In genomic region chr19:12995596-12996541, GRCh38 we compare ENCODE assay signal across 8 cellular contexts. TPM values are rescaled to one million over a fixed set of nuclear protein-coding genes. Genes with fewer than 3 reads are reported as not detected.
DNase-seq lines count a peak whose midpoint lies in the region; ATAC-seq and TF ChIP-seq lines count a peak whose summit lies in the region.

No MANE protein-coding gene starts in this region.

- CTCF ChIA-PET in activated CD4-positive, alpha-beta T cell treated with anti-CD3 and anti-CD28 coated beads for 36 hours (lab: Charles Lee): interaction anchor here (0.7 to 0.8 kb wide), 2 partner anchors 31 to 47 kb away, joined by 3 read pairs; no protein-coding TSS in a partner anchor
- CTCF ChIA-PET in T-cell (lab: Charles Lee): no interaction called here

- POLR2A ChIA-PET in activated CD4-positive, alpha-beta T cell treated with anti-CD3 and anti-CD28 coated beads for 36 hours (lab: Charles Lee): interaction anchor here (0.5 kb wide), 1 partner anchor 74 kb away, joined by 5 read pairs; no protein-coding TSS in a partner anchor
- POLR2A ChIA-PET in T-cell (lab: Charles Lee): no interaction called here

- H3K27me3 Mint-ChIP-seq in activated CD4-positive, alpha-beta T cell treated with anti-CD3 and anti-CD28 coated beads for 36 hours: peaks cover 5% of the 10 kb centered on the region
- H3K27me3 Mint-ChIP-seq in T-cell: peaks cover 0 to 5% of the 10 kb centered on the region in 2 donors

- TF ChIP-seq CTCF in fibroblast of villous mesenchyme (IDR thresholded peaks at IDR 0.05; ENCODE audit: insufficient read depth, low read depth, low read length) (no peak), ovary (IDR thresholded peaks at IDR 0.05) (no peak)

- peak; percentile 28 for ATAC-seq in activated CD4-positive, alpha-beta T cell treated with anti-CD3 and anti-CD28 coated beads for 36 hours
- ATAC-seq in T-cell (replicated peaks in 1 of 4) (peak; percentile 25 to 37 (median 30)), HG03354 (IDR thresholded peaks at IDR 0.05; ENCODE audit: poor library complexity, severe bottlenecking, unreplicated experiment) (no peak), HG03159 (IDR thresholded peaks at IDR 0.05; ENCODE audit: unreplicated experiment) (no peak)

- H3K4me3 Mint-ChIP-seq in activated CD4-positive, alpha-beta T cell treated with anti-CD3 and anti-CD28 coated beads for 36 hours: peak overlapping the region; percentile 71
- H3K4me3 Mint-ChIP-seq in T-cell: peak overlapping the region; percentile 78 to 90 (median 80)

- peak overlapping the region; percentile 78 to 92 for H3K27ac ChIP-seq in ovary

- H3K36me3 ChIP-seq in ovary: no peaks in the 10 kb centered on the region

- no peaks in the 10 kb centered on the region for H3K27me3 ChIP-seq in ovary

- no peaks in the 10 kb centered on the region for H3K9me3 Mint-ChIP-seq in activated CD4-positive, alpha-beta T cell treated with anti-CD3 and anti-CD28 coated beads for 36 hours (ENCODE audit: low read depth)
- H3K9me3 Mint-ChIP-seq in T-cell: no peaks in the 10 kb centered on the region

- 0 to 1% (median 0%) methylated on average over 10 to 132 of the region's 138 CpGs for WGBS in ovary, 3 donors

- H3K4me1 Mint-ChIP-seq in activated CD4-positive, alpha-beta T cell treated with anti-CD3 and anti-CD28 coated beads for 36 hours: peaks cover 7% of the 10 kb centered on the region
- peaks cover 9 to 15% (median 14%) of the 10 kb centered on the region in 3 donors for H3K4me1 Mint-ChIP-seq in T-cell

- H3K36me3 Mint-ChIP-seq in activated CD4-positive, alpha-beta T cell treated with anti-CD3 and anti-CD28 coated beads for 36 hours (ENCODE audit: low read depth): no peaks in the 10 kb centered on the region
- peaks cover 4% of the 10 kb centered on the region for H3K36me3 Mint-ChIP-seq in T-cell

- intact Hi-C loops in activated CD4-positive, alpha-beta T cell treated with anti-CD3 and anti-CD28 coated beads for 36 hours (cut with DNase I, micrococcal nuclease): loop anchor here in 1 of 2 experiments (1.0 to 2.0 kb wide), 2 partner anchors 13 to 17 kb away; no protein-coding TSS in a partner anchor
- intact Hi-C loops in ovary (cut with DNase I): loop anchor here in 1 of 4 donors (5.0 kb wide), 1 partner anchor 956 kb away; the partner anchor contains the start of gene DCAF15

- DNase-seq in activated CD4-positive, alpha-beta T cell treated with anti-CD3 and anti-CD28 coated beads for 36 hours: peak; percentile 35
- no peak for DNase-seq in activated CD4-positive, alpha-beta T cell treated with anti-CD3 and anti-CD28 coated beads, Interleukin-2, amount 50 U/mL, for 48 hours
- DNase-seq in T-cell: no peak
- DNase-seq in fibroblast of villous mesenchyme (ENCODE audit: low read depth): no peak
- peak; percentile 56 to 77 (median 71) for DNase-seq in ovary
- DNase-seq in cerebellar nuclear complex (lab: John Stamatoyannopoulos, UW): no peak

- peak overlapping the region; percentile 76 for H3K4me3 ChIP-seq in fibroblast of villous mesenchyme (ENCODE audit: low read depth, low read length)
- H3K4me3 ChIP-seq in ovary: peak overlapping the region; percentile 74

- H3K9me3 ChIP-seq in ovary: no peaks in the 10 kb centered on the region

- TF ChIP-seq EP300 in ovary (IDR thresholded peaks at IDR 0.05): no peak

- no peak overlapping the region for H3K27ac Mint-ChIP-seq in activated CD4-positive, alpha-beta T cell treated with anti-CD3 and anti-CD28 coated beads for 36 hours
- H3K27ac Mint-ChIP-seq in T-cell: no peak overlapping the region

- H3K4me1 ChIP-seq in ovary (ENCODE audit: insufficient read depth): peaks cover 11% of the 10 kb centered on the region

- TF ChIP-seq POLR2A in ovary (IDR thresholded peaks at IDR 0.05): no peak

RNA-seq across cellular contexts. Expression of gene NFIX, which starts 0.6 kb away (rescaled TPM):
- total RNA-seq in activated CD4-positive, alpha-beta T cell treated with anti-CD3 and anti-CD28 coated beads for 36 hours: 1 to 10 TPM; 4.3 to 4.8 TPM
- total RNA-seq in T-cell: 1 to 10 TPM; 3.9 to 6.6 (median 6.3) TPM
- total RNA-seq in fibroblast of villous mesenchyme: 29.6 and 30.2 TPM in 2 replicates
- total RNA-seq in ovary: 100 to 1,000 TPM in 5 of 7 donors, 10 to 100 TPM in 2; 30.3 to 256 (median 223) TPM
- polyA plus RNA-seq in ovary: 10 to 100 TPM; 76.9 to 82.2 TPM

RNA-seq across cellular contexts. Expression of gene DAND5, which starts 26.5 kb away (rescaled TPM):
- total RNA-seq in activated CD4-positive, alpha-beta T cell treated with anti-CD3 and anti-CD28 coated beads for 36 hours: under 1 TPM; 0.21 to 0.25 TPM
- total RNA-seq in T-cell (not detected), fibroblast of villous mesenchyme (not detected in 2 replicates), ovary (under 1 TPM in 2 of 7 donors, not detected in 5; 0.11 to 0.15 TPM)
- not detected for polyA plus RNA-seq in ovary

RNA-seq across cellular contexts. Expression of gene GADD45GIP1, which starts 38.8 kb away (rescaled TPM):
- 10 to 100 TPM; 31.1 to 36.3 TPM for total RNA-seq in activated CD4-positive, alpha-beta T cell treated with anti-CD3 and anti-CD28 coated beads for 36 hours
- total RNA-seq in T-cell (10 to 100 TPM in 3 of 5 donors, 1 to 10 TPM in 2; 6.2 to 22.6 (median 20.1) TPM), fibroblast of villous mesenchyme (18.6 and 24.8 TPM in 2 replicates), ovary (10 to 100 TPM; 15.7 to 57.7 (median 19.1) TPM)
- polyA plus RNA-seq in ovary: 10 to 100 TPM in 1 of 2 donors, 1 to 10 TPM in 1; 1.8 to 25.6 TPM

RNA-seq across cellular contexts. Expression of gene RAD23A, which starts 50.2 kb away (rescaled TPM):
- 100 to 1,000 TPM; 189 to 265 TPM for total RNA-seq in activated CD4-positive, alpha-beta T cell treated with anti-CD3 and anti-CD28 coated beads for 36 hours
- total RNA-seq in T-cell (100 to 1,000 TPM in 3 of 5 donors, 10 to 100 TPM in 2; 82.0 to 116 (median 104) TPM), fibroblast of villous mesenchyme (91.1 and 92.8 TPM in 2 replicates), ovary (10 to 100 TPM; 61.2 to 94.0 (median 93.7) TPM)
- 10 to 100 TPM; 75.8 to 77.2 TPM for polyA plus RNA-seq in ovary

RNA-seq across cellular contexts. Expression of gene CALR, which starts 57.5 kb away (rescaled TPM):
- 100 to 1,000 TPM; 557 to 569 TPM for total RNA-seq in activated CD4-positive, alpha-beta T cell treated with anti-CD3 and anti-CD28 coated beads for 36 hours
- 100 to 1,000 TPM; 429 to 530 (median 501) TPM for total RNA-seq in T-cell
- total RNA-seq in fibroblast of villous mesenchyme: 2,107 and 2,588 TPM in 2 replicates
- total RNA-seq in ovary: 100 to 1,000 TPM; 211 to 803 (median 450) TPM
- polyA plus RNA-seq in ovary: 1,000 to 10,000 TPM in 1 of 2 donors, 100 to 1,000 TPM in 1; 279 to 1,094 TPM

Comparison
In these comparisons a context has a peak if more than half of its experiments do, and no peak if none do; other contexts are left out.
1. DNase-seq: peak in activated CD4-positive, alpha-beta T cell treated with anti-CD3 and anti-CD28 coated beads for 36 hours (single experiment) and ovary (5 of 5); none in activated CD4-positive, alpha-beta T cell treated with anti-CD3 and anti-CD28 coated beads, Interleukin-2, amount 50 U/mL, for 48 hours (0 of 2), T-cell (0 of 34), fibroblast of villous mesenchyme (single experiment) and cerebellar nuclear complex (0 of 2).
2. ATAC-seq: peak in activated CD4-positive, alpha-beta T cell treated with anti-CD3 and anti-CD28 coated beads for 36 hours (single experiment) and T-cell (4 of 4); none in HG03354 (single experiment) and HG03159 (single experiment).